In genomic region chr5:177333420-177334154, GRCh38 we compare ENCODE assay signal across 1 cellular context.
TF ChIP-seq lines count a peak whose summit lies in the region.

No MANE protein-coding gene starts in this region.

TF ChIP-seq in GM12878, 131 proteins besides CTCF, POLR2A, EP300 and RAD21:
- TF ChIP-seq NFIC (IDR thresholded peaks at IDR 0.05; ENCODE audit: low read depth, low read length) = no peak
- TF ChIP-seq RAD51 (IDR thresholded peaks at IDR 0.05) = no peak
- TF ChIP-seq CUX1 (IDR thresholded peaks at IDR 0.05; ENCODE audit: insufficient replicate concordance, low read depth, low read length) = no peak
- no peak for TF ChIP-seq HDAC6 (IDR thresholded peaks at IDR 0.05; ENCODE audit: unreplicated experiment)
TF ChIP-seq in GM12878: peak in this region for 0.
